36 cellular contexts compared by ENCODE assay signal in genomic region chr7:113907617-113908016, GRCh38. TPM values are rescaled to one million over a fixed set of nuclear protein-coding genes. Genes with fewer than 3 reads are reported as not detected.
"Had no signal": no experiment of that assay in that cellular context is flagged by ENCODE, and none has a peak within 500 bp of the region (broad histone marks: within the 10 kb centered on the region; RNA-seq: fewer than 3 reads in every experiment).

No MANE protein-coding gene starts in this region.

- H3K4me1 Mint-ChIP-seq: naive thymus-derived CD8-positive, alpha-beta T cell; nephron progenitor cell; neural progenitor cell; stimulated activated naive B cell treated with anti-CD40 and anti-IgM and Interleukin-4, amounts not matched to agents 10 μg/mL and 1 μg/mL and 100 μg/mL, for 72 hours had no signal

- H3K36me3 Mint-ChIP-seq: naive thymus-derived CD8-positive, alpha-beta T cell; neural progenitor cell; stimulated activated naive B cell treated with anti-CD40 and anti-IgM and Interleukin-4, amounts not matched to agents 10 μg/mL and 1 μg/mL and 100 μg/mL, for 72 hours had no signal

- FAIRE-seq: keratinocyte, urothelium cell line had no signal

- H3K4me1 ChIP-seq: left lung, lower lobe of right lung, neural progenitor cell, parathyroid adenoma, right atrium auricular region, stomach, testis, thyroid gland, transverse colon, upper lobe of left lung had no signal

- H3K9me3 ChIP-seq: heart right ventricle, left lung, lower lobe of right lung, neutrophil, right atrium auricular region, stomach, testis, thyroid gland, transverse colon, upper lobe of left lung had no signal

- H2AFZ ChIP-seq: hepatocyte, neural progenitor cell, parathyroid adenoma had no signal

- H3K9ac ChIP-seq: neural progenitor cell, parathyroid adenoma had no signal

- DNase-seq: heart right ventricle; kidney glomerular epithelial cell; left cardiac atrium; left lung; lower lobe of right lung; mammary epithelial cell; mesenchymal stem cell; naive thymus-derived CD8-positive, alpha-beta T cell; nephron progenitor cell; occipital lobe; stimulated activated CD4-positive, alpha-beta T cell treated with anti-CD3 and anti-CD28 coated beads, Interleukin-12 subunit alpha, Interleukin-12 subunit beta, amount 100 ng/mL, for 4 hours; stimulated activated CD4-positive, alpha-beta T cell treated with anti-CD3 and anti-CD28 coated beads, Interleukin-15, amount 100 ng/mL, for 24 hours; stimulated activated CD4-positive, alpha-beta T cell treated with anti-CD3 and anti-CD28 coated beads, Interleukin-2, amount 100 ng/mL, for 24 hours; stimulated activated CD4-positive, alpha-beta T cell treated with anti-CD3 and anti-CD28 coated beads, Interleukin-4, amount 100 ng/mL, for 1 hour; stimulated activated naive B cell treated with anti-CD40 and anti-IgM and Interleukin-4, amounts not matched to agents 10 μg/mL and 1 μg/mL and 100 μg/mL, for 72 hours; stimulated activated naive CD8-positive, alpha-beta T cell treated with anti-CD3 and anti-CD28 coated beads, Interleukin-15, Interleukin-2, amounts not matched to agents 100 U/mL and 50 U/mL, for 24 hours; stomach; testis; thyroid gland; transverse colon; upper lobe of left lung had no signal

- H3K27ac ChIP-seq: heart right ventricle, hepatocyte, left lung, lower lobe of right lung, neural progenitor cell, neutrophil, parathyroid adenoma, right atrium auricular region, skin epidermis, stomach, testis, thyroid gland, transverse colon, upper lobe of left lung had no signal

- H3K4me2 ChIP-seq: hepatocyte, neural progenitor cell had no signal

- H3K27ac Mint-ChIP-seq: naive thymus-derived CD8-positive, alpha-beta T cell; nephron progenitor cell; neural progenitor cell; stimulated activated naive B cell treated with anti-CD40 and anti-IgM and Interleukin-4, amounts not matched to agents 10 μg/mL and 1 μg/mL and 100 μg/mL, for 72 hours had no signal

- H3K36me3 ChIP-seq: heart right ventricle, left lung, lower lobe of right lung, neural progenitor cell, neutrophil, right atrium auricular region, stomach, thyroid gland, transverse colon, upper lobe of left lung had no signal

- ATAC-seq: heart right ventricle; left cardiac atrium; left lung; lower lobe of right lung; naive thymus-derived CD8-positive, alpha-beta T cell; sciatic nerve; stimulated activated naive B cell treated with anti-CD40 and anti-IgM and Interleukin-4, amounts not matched to agents 10 μg/mL and 1 μg/mL and 100 μg/mL, for 72 hours; stimulated activated naive CD8-positive, alpha-beta T cell treated with anti-CD3 and anti-CD28 coated beads, Interleukin-15, Interleukin-2, amounts not matched to agents 100 U/mL and 50 U/mL, for 24 hours had no signal

- H3K27me3 ChIP-seq: heart right ventricle, hepatocyte, left lung, neural progenitor cell, neutrophil, right atrium auricular region, stomach, testis, thyroid gland, transverse colon, upper lobe of left lung had no signal

- H3K27me3 Mint-ChIP-seq: stimulated activated naive B cell treated with anti-CD40 and anti-IgM and Interleukin-4, amounts not matched to agents 10 μg/mL and 1 μg/mL and 100 μg/mL, for 72 hours had no signal

- H3K4me3 ChIP-seq: heart right ventricle, hepatocyte, left lung, lower lobe of right lung, neural progenitor cell, right atrium auricular region, skin epidermis, stomach, testis, thyroid gland, transverse colon, upper lobe of left lung had no signal

- H3K4me3 Mint-ChIP-seq: naive thymus-derived CD8-positive, alpha-beta T cell; nephron progenitor cell; neural progenitor cell; stimulated activated naive B cell treated with anti-CD40 and anti-IgM and Interleukin-4, amounts not matched to agents 10 μg/mL and 1 μg/mL and 100 μg/mL, for 72 hours had no signal

- H3K9me3 Mint-ChIP-seq: nephron progenitor cell; neural progenitor cell; stimulated activated naive B cell treated with anti-CD40 and anti-IgM and Interleukin-4, amounts not matched to agents 10 μg/mL and 1 μg/mL and 100 μg/mL, for 72 hours had no signal

RNA-seq across cellular contexts. Expression of gene PPP1R3A, which starts 11.2 kb away (rescaled TPM):
- total RNA-seq: liver; mammary epithelial cell; mucosa of gallbladder; naive thymus-derived CD8-positive, alpha-beta T cell; occipital lobe; osteocyte; posterior vena cava; pulmonary artery endothelial cell; renal cortical epithelial cell; sciatic nerve; stomach; thyroid gland; transverse colon; upper lobe of left lung had no signal
- polyA plus RNA-seq: hepatocyte; keratinocyte; liver; mammary epithelial cell; naive thymus-derived CD8-positive, alpha-beta T cell; stomach had no signal
